In the genomic region with DNA sequence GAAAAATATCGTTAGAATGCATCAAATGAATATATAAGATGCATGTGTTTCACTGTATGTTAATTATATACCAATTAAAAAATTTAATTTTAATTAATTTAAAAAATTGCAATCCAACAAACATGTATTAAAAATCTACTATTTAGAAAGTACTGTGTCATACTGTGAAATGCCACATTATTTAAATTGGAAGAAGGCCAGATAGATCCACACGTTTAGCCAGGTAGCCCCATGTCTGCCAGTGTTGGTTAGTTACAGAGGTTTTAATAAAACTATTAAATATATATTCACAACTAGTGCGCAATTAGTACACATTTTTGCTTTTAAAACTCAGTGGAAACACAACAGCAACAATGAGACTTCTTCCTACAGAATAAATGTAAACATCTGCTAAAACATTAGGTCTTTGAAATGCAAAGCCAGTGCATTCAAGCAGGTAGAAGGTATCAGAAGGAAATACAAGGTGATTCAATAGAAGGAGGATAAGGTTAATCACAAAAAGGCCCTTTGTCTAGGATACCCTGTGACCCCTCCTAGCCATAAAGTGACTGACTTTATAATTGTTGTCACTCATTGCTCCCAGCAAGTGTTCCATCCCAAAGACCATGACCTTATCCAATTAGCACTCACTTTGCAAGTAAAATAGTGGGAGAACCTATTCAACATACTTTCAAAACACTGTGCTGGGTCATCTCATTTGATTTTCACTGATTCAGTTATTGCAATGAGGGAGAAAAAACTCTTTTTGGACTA, we compare ENCODE assay signal across 23 cellular contexts.
"Had no signal": no experiment of that assay in that cellular context is flagged by ENCODE, and none has a peak within 500 bp of the region (broad histone marks: within the 10 kb centered on the region; RNA-seq: fewer than 3 reads in every experiment).

No MANE protein-coding gene starts in this region.

- H3K27ac ChIP-seq: breast epithelium had no signal

- H3K4me3 ChIP-seq: breast epithelium had no signal

- H3K36me3 ChIP-seq: breast epithelium had no signal

- H3K4me1 ChIP-seq: breast epithelium had no signal

- DNase-seq: activated B cell treated with CpG ODN at 0.5 μM for 24 hours; activated CD4-positive, alpha-beta T cell treated with anti-CD3 and anti-CD28 coated beads for 1 hour; activated CD4-positive, alpha-beta T cell treated with anti-CD3 and anti-CD28 coated beads, Interleukin-2, amount 10 ng/mL, durations not matched to agents 24 days and 14 days; activated CD4-positive, alpha-beta T cell treated with anti-CD3 and anti-CD28 coated beads, Interleukin-2, amount 50 U/mL, for 48 hours; activated CD8-positive, alpha-beta memory T cell treated with anti-CD3 and anti-CD28 coated beads, Interleukin-2, amount 10 ng/mL, durations not matched to agents 7 days and 5 days; activated effector memory CD4-positive, alpha-beta T cell treated with Interleukin-2 at 50 U/mL for 16 hours; activated naive CD4-positive, alpha-beta T cell; activated T-cell treated with anti-CD3 and anti-CD28 coated beads, Interleukin-2, amount 50 U/mL, for 24 hours; aorta; caudate nucleus; Kasumi-1; KBM-7; NCI-H1105 treated with DMSO at 0.1 percent for 48 hours; NCI-H1436 treated with DMSO at 0.1 percent for 48 hours; NCI-H1930; NCI-H345; NCI-H510A; NCI-H82; PC-3; SHP77 treated with DMSO at 0.1 percent for 48 hours; T-helper 17 cell; T-helper 9 cell had no signal

- ATAC-seq: activated CD8-positive, alpha-beta memory T cell treated with anti-CD3 and anti-CD28 coated beads, Interleukin-2, amount 10 ng/mL, durations not matched to agents 7 days and 5 days; PC-3; T-helper 17 cell had no signal

- H3K27me3 ChIP-seq: breast epithelium had no signal
